In genomic region chr19:47573076-47574026, GRCh38 we compare ENCODE assay signal across 9 cellular contexts. TPM values are rescaled to one million over a fixed set of nuclear protein-coding genes. Genes with fewer than 3 reads are reported as not detected.
DNase-seq lines count a peak whose midpoint lies in the region; ATAC-seq lines count a peak whose summit lies in the region.
"Had no signal": no experiment of that assay in that cellular context is flagged by ENCODE, and none has a peak within 500 bp of the region (broad histone marks: within the 10 kb centered on the region; RNA-seq: fewer than 3 reads in every experiment).

ZNF541 (minus strand) TSS chr19:47573148; CDS start chr19:47555856, 17,292 bp downstream.

- ATAC-seq in left colon (peak; percentile 51), GM18870 (IDR thresholded peaks at IDR 0.05; ENCODE audit: unreplicated experiment) (no peak), HG03139 (IDR thresholded peaks at IDR 0.05; ENCODE audit: unreplicated experiment) (no peak)

- peak; percentile 27 for DNase-seq in NCI-H82 (lab: John Stamatoyannopoulos, UW)
- no peak for DNase-seq in NCI-H82 treated with DMSO at 0.1 percent for 48 hours (lab: John Stamatoyannopoulos, UW; ENCODE audit: unreplicated experiment)
- peak in 51 of 56 donors; percentile 3 to 78 (median 41) for DNase-seq in amygdala (lab: John Stamatoyannopoulos, UW)
- peak; percentile 39 to 56 for DNase-seq in left colon
- peak; percentile 58 to 88 (median 85) for DNase-seq in stimulated activated CD4-positive, alpha-beta T cell treated with anti-CD3 and anti-CD28 coated beads, TNF-alpha, amount 100 ng/mL, for 4 hours (ENCODE audit: low read depth in 3 of 3)
- DNase-seq in HuH-7.5 (ENCODE audit: low spot score): no peak

- intact Hi-C loops in left colon (cut with DNase I, micrococcal nuclease): no loop called here

RNA-seq across cellular contexts. Expression of gene ZNF541, which starts in this region (rescaled TPM):
- total RNA-seq in left colon: under 1 TPM in 1 of 2 donors, not detected in 1; 0.11 TPM
- total RNA-seq: RPMI7951 had no signal

Comparison
In these comparisons a context has a peak if more than half of its experiments do, and no peak if none do; other contexts are left out.
1. DNase-seq: peak in NCI-H82 (single experiment), amygdala (51 of 56) and stimulated activated CD4-positive, alpha-beta T cell treated with anti-CD3 and anti-CD28 coated beads, TNF-alpha, amount 100 ng/mL, for 4 hours (3 of 3); none in NCI-H82 treated with DMSO at 0.1 percent for 48 hours (single experiment) and HuH-7.5 (single experiment).
2. Peak in DNase-seq and ATAC-seq in left colon; RNA of the gene not detected or under 1 TPM.